ENCODE assay signal across 24 cellular contexts in the genomic region with DNA sequence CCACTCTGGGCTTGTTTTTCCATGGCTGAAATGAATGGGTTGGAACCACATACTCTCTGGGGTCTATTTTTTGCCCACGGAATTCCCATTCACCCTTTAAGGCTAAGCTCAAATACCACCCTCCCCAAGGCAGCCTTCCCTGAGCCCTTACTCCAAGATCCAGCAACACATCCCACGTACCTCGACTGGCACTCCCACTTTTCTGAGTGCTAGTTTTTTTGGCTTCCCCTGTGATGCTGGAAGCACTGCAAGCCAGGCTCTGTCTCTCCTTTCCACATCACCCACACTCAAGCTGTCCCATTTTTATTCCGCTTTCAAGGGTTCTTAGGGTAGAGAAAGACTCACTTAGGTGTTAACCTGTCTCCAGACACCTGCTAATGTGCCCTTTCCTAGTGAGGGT. TPM values are rescaled to one million over a fixed set of nuclear protein-coding genes. Genes with fewer than 3 reads are reported as not detected.
"Had no signal": no experiment of that assay in that cellular context is flagged by ENCODE, and none has a peak within 500 bp of the region (broad histone marks: within the 10 kb centered on the region; RNA-seq: fewer than 3 reads in every experiment).

No MANE protein-coding gene starts in this region.

- DNase-seq: activated B cell treated with CpG ODN at 0.5 μM for 24 hours; activated CD4-positive, alpha-beta T cell treated with anti-CD3 and anti-CD28 coated beads for 48 hours; activated CD4-positive, alpha-beta T cell treated with anti-CD3 and anti-CD28 coated beads, Interleukin-2, amount 50 U/mL, for 1 hour; activated CD4-positive, alpha-beta T cell treated with anti-CD3 and anti-CD28 coated beads, Interleukin-2, amount 50 U/mL, for 48 hours; activated CD8-positive, alpha-beta memory T cell treated with anti-CD3 and anti-CD28 coated beads for 24 hours; activated CD8-positive, alpha-beta T cell treated with anti-CD3 and anti-CD28 coated beads for 36 hours; activated effector memory CD4-positive, alpha-beta T cell treated with Interleukin-2 at 50 U/mL for 16 hours; activated gamma-delta T cell treated with Interleukin-2 at 50 U/mL for 16 hours; activated naive CD4-positive, alpha-beta T cell treated with anti-CD3 and anti-CD28 coated beads, Interleukin-2, amount 50 U/mL, for 16 hours; activated naive CD4-positive, alpha-beta T cell treated with Interleukin-2 at 50 U/mL for 16 hours; activated T-cell treated with anti-CD3 and anti-CD28 coated beads, Interleukin-2, amount 50 U/mL, for 72 hours; central memory CD4-positive, alpha-beta T cell; cerebellar nuclear complex; colonic mucosa; effector CD8-positive, alpha-beta T cell; foreskin fibroblast; T-helper 2 cell had no signal

- H3K27ac Mint-ChIP-seq: activated B cell treated with CpG ODN at 0.5 μM for 24 hours; activated CD8-positive, alpha-beta T cell treated with anti-CD3 and anti-CD28 coated beads for 36 hours had no signal

- ATAC-seq: activated CD4-positive, CD25-positive, alpha-beta regulatory T cell treated with anti-CD3 and anti-CD28 coated beads, Interleukin-2, amount 50 U/mL, for 24 hours; activated CD8-positive, alpha-beta T cell treated with anti-CD3 and anti-CD28 coated beads for 36 hours; activated T-cell treated with anti-CD3 and anti-CD28 coated beads, Interleukin-2, amount 50 U/mL, for 72 hours; esophagus mucosa had no signal

- H3K27me3 Mint-ChIP-seq: activated B cell treated with CpG ODN at 0.5 μM for 24 hours; activated CD8-positive, alpha-beta T cell treated with anti-CD3 and anti-CD28 coated beads for 36 hours; activated naive CD8-positive, alpha-beta T cell had no signal

- H3K4me3 Mint-ChIP-seq: activated CD8-positive, alpha-beta T cell treated with anti-CD3 and anti-CD28 coated beads for 36 hours; activated naive CD8-positive, alpha-beta T cell; activated T-cell treated with anti-CD3 and anti-CD28 coated beads, Interleukin-2, amount 50 U/mL, for 72 hours had no signal

- H3K27ac ChIP-seq: ascending aorta, breast epithelium, cardiac muscle cell, colonic mucosa, VCaP had no signal

- H3K4me3 ChIP-seq: ascending aorta, breast epithelium, cardiac muscle cell, colonic mucosa had no signal

- H3K27me3 ChIP-seq: ascending aorta, breast epithelium, cardiac muscle cell, colonic mucosa had no signal

RNA-seq across cellular contexts. Expression of a gene that starts 37.2 kb away (rescaled TPM):
- total RNA-seq: ascending aorta had no signal
